31 cellular contexts compared by ENCODE assay signal in genomic region chr18:74574916-74575315, GRCh38. TPM values are rescaled to one million over a fixed set of nuclear protein-coding genes. Genes with fewer than 3 reads are reported as not detected.
"Had no signal": no experiment of that assay in that cellular context is flagged by ENCODE, and none has a peak within 500 bp of the region (broad histone marks: within the 10 kb centered on the region; RNA-seq: fewer than 3 reads in every experiment).

No MANE protein-coding gene starts in this region.

- H3K4me3 Mint-ChIP-seq: activated CD4-positive, alpha-beta T cell treated with anti-CD3 and anti-CD28 coated beads for 36 hours; activated CD4-positive, alpha-beta T cell treated with anti-CD3 and anti-CD28 coated beads, Interleukin-2, amount 10 ng/mL, durations not matched to agents 7 days and 5 days; activated CD8-positive, alpha-beta T cell treated with anti-CD3 and anti-CD28 coated beads, Interleukin-2, amount 10 ng/mL, durations not matched to agents 7 days and 5 days; activated naive CD8-positive, alpha-beta T cell treated with anti-CD3 and anti-CD28 coated beads for 36 hours; IgD-negative memory B cell had no signal

- H3K9ac ChIP-seq: KMS-11 had no signal

- ATAC-seq: activated CD4-positive, alpha-beta T cell treated with anti-CD3 and anti-CD28 coated beads for 36 hours; activated CD4-positive, CD25-positive, alpha-beta regulatory T cell treated with anti-CD3 and anti-CD28 coated beads, Interleukin-2, amount 50 U/mL, for 24 hours; activated CD8-positive, alpha-beta T cell treated with anti-CD3 and anti-CD28 coated beads, Interleukin-2, amount 10 ng/mL, durations not matched to agents 7 days and 5 days; Right ventricle myocardium inferior had no signal

- H3K36me3 ChIP-seq: brain microvascular endothelial cell had no signal

- H3K27ac ChIP-seq: brain microvascular endothelial cell, KMS-11, PC-9, RWPE1 had no signal

- H3K27ac Mint-ChIP-seq: activated CD4-positive, alpha-beta T cell treated with anti-CD3 and anti-CD28 coated beads for 36 hours; activated CD4-positive, alpha-beta T cell treated with anti-CD3 and anti-CD28 coated beads, Interleukin-2, amount 10 ng/mL, durations not matched to agents 7 days and 5 days; activated CD8-positive, alpha-beta T cell treated with anti-CD3 and anti-CD28 coated beads, Interleukin-2, amount 10 ng/mL, durations not matched to agents 7 days and 5 days; activated naive CD8-positive, alpha-beta T cell treated with anti-CD3 and anti-CD28 coated beads for 36 hours; IgD-negative memory B cell had no signal

- H3K9me3 Mint-ChIP-seq: activated CD4-positive, alpha-beta T cell treated with anti-CD3 and anti-CD28 coated beads, Interleukin-2, amount 10 ng/mL, durations not matched to agents 7 days and 5 days; activated naive CD8-positive, alpha-beta T cell treated with anti-CD3 and anti-CD28 coated beads for 36 hours; IgD-negative memory B cell had no signal

- H3K27me3 ChIP-seq: brain microvascular endothelial cell had no signal

- H3K4me2 ChIP-seq: KMS-11, PC-9 had no signal

- H3K4me3 ChIP-seq: PC-9 had no signal

- DNase-seq: activated CD4-positive, alpha-beta T cell treated with anti-CD3 and anti-CD28 coated beads for 36 hours; activated CD4-positive, alpha-beta T cell treated with anti-CD3 and anti-CD28 coated beads, Interleukin-2, amount 10 ng/mL, durations not matched to agents 7 days and 5 days; activated CD4-positive, alpha-beta T cell treated with anti-CD3 and anti-CD28 coated beads, Interleukin-2, amount 50 U/mL, for 48 hours; activated CD8-positive, alpha-beta memory T cell treated with anti-CD3 and anti-CD28 coated beads, Interleukin-2, amount 50 U/mL, for 4 hours; activated CD8-positive, alpha-beta T cell treated with anti-CD3 and anti-CD28 coated beads, Interleukin-2, amount 10 ng/mL, durations not matched to agents 7 days and 5 days; activated effector memory CD4-positive, alpha-beta T cell treated with Interleukin-2 at 50 U/mL for 16 hours; activated naive CD4-positive, alpha-beta T cell; activated naive CD4-positive, alpha-beta T cell treated with anti-CD3 and anti-CD28 coated beads, Interleukin-2, amount 50 U/mL, for 16 hours; activated naive CD8-positive, alpha-beta T cell treated with anti-CD3 and anti-CD28 coated beads for 36 hours; activated T-cell treated with anti-CD3 and anti-CD28 coated beads, Interleukin-2, amount 50 U/mL, for 48 hours; amniotic stem cell; aorta; brain microvascular endothelial cell; central memory CD4-positive, alpha-beta T cell; NCI-H1048; NCI-H1436 treated with DMSO at 0.1 percent for 48 hours; NCI-H1694 treated with DMSO at 0.1 percent for 48 hours; NCI-H2029; NCI-H345; NCI-H524 treated with DMSO at 0.1 percent for 48 hours; PC-9 had no signal

- H3K36me3 Mint-ChIP-seq: activated naive CD8-positive, alpha-beta T cell treated with anti-CD3 and anti-CD28 coated beads for 36 hours; IgD-negative memory B cell had no signal

- H3K4me1 Mint-ChIP-seq: activated CD4-positive, alpha-beta T cell treated with anti-CD3 and anti-CD28 coated beads for 36 hours; activated CD4-positive, alpha-beta T cell treated with anti-CD3 and anti-CD28 coated beads, Interleukin-2, amount 10 ng/mL, durations not matched to agents 7 days and 5 days; activated naive CD8-positive, alpha-beta T cell treated with anti-CD3 and anti-CD28 coated beads for 36 hours had no signal

- FAIRE-seq: RCC 7860, TTC549 had no signal

- H2AFZ ChIP-seq: PC-9 had no signal

RNA-seq across cellular contexts. Expression of gene CNDP1, which starts 40.6 kb away (rescaled TPM):
- total RNA-seq: activated CD4-positive, alpha-beta T cell treated with anti-CD3 and anti-CD28 coated beads for 36 hours; activated CD4-positive, alpha-beta T cell treated with anti-CD3 and anti-CD28 coated beads, Interleukin-2, amount 10 ng/mL, durations not matched to agents 7 days and 5 days; activated CD8-positive, alpha-beta T cell treated with anti-CD3 and anti-CD28 coated beads, Interleukin-2, amount 10 ng/mL, durations not matched to agents 7 days and 5 days; activated naive CD8-positive, alpha-beta T cell treated with anti-CD3 and anti-CD28 coated beads for 36 hours; MCF 10A; NCI-H460; PC-9; Right ventricle myocardium inferior; T-helper 1 cell treated with Interleukin-12 subunit alpha and Interleukin-12 subunit beta and Interleukin-4 antibody, amounts not matched to agents 30 ng/mL and 1 ng/mL, for 36 hours had no signal
- polyA plus RNA-seq: IgD-negative memory B cell had no signal
